ENCODE assay signal across 17 cellular contexts in genomic region chr15:78024883-78025282, GRCh38. TPM values are rescaled to one million over a fixed set of nuclear protein-coding genes. Genes with fewer than 3 reads are reported as not detected.
A peak's percentile ranks its signal among the peaks of the same experiment; 100 is the strongest.
DNase-seq lines count a peak whose midpoint lies in the region; ATAC-seq, FAIRE-seq and TF ChIP-seq lines count a peak whose summit lies in the region.
"Had no signal": no experiment of that assay in that cellular context is flagged by ENCODE, and none has a peak within 500 bp of the region (broad histone marks: within the 10 kb centered on the region; RNA-seq: fewer than 3 reads in every experiment).

No MANE protein-coding gene starts in this region.

- no peak overlapping the region for H3K4me3 ChIP-seq in left ventricle myocardium inferior
- H3K4me3 ChIP-seq in colonic mucosa = no peak overlapping the region
- H3K4me3 ChIP-seq in neutrophil (ENCODE audit: low read depth in 1 of 2, low read length in 1 of 2) = no peak overlapping the region
- no peak overlapping the region for H3K4me3 ChIP-seq in upper lobe of right lung
- H3K4me3 ChIP-seq in GM23248 = no peak overlapping the region

- H3K27ac ChIP-seq in left ventricle myocardium inferior (replicated peaks) (peak overlapping the region; percentile 75), colonic mucosa (peak overlapping the region; percentile 34), neutrophil (peak overlapping the region; percentile 79), upper lobe of right lung (peak overlapping the region; percentile 75), GM23248 (no peak overlapping the region)

- no peak for TF ChIP-seq CTCF in left ventricle myocardium inferior (IDR thresholded peaks at IDR 0.05; ENCODE audit: borderline replicate concordance)
- TF ChIP-seq CTCF in colonic mucosa (IDR thresholded peaks at IDR 0.05) = no peak
- no peak for TF ChIP-seq CTCF in neutrophil (IDR thresholded peaks at IDR 0.05)
- no peak for TF ChIP-seq CTCF in upper lobe of right lung (IDR thresholded peaks at IDR 0.05)

- H4K20me1 ChIP-seq in GM23248 (ENCODE audit: insufficient read depth) = no peaks in the 10 kb centered on the region

- no peak overlapping the region for H2AFZ ChIP-seq in GM23248

- H3K36me3 ChIP-seq in left ventricle myocardium inferior (peaks cover 45% of the 10 kb centered on the region), colonic mucosa (no peaks in the 10 kb centered on the region), neutrophil (peaks cover 60% of the 10 kb centered on the region), upper lobe of right lung (peaks cover 92% of the 10 kb centered on the region), GM23248 (ENCODE audit: low read depth) (peaks cover 39% of the 10 kb centered on the region)

- H3K9ac ChIP-seq in colonic mucosa (ENCODE audit: low read depth in 2 of 2, low read length in 2 of 2) (no peak overlapping the region), GM23248 (no peak overlapping the region)

- no peak for DNase-seq in left ventricle myocardium inferior
- DNase-seq in Right ventricle myocardium inferior (ENCODE audit: missing footprints) = no peak
- no peak for DNase-seq in colonic mucosa
- DNase-seq in upper lobe of right lung = no peak
- DNase-seq in GM23248 = no peak
- DNase-seq in urothelium cell line (ENCODE audit: low spot score) = no peak
- DNase-seq: activated CD4-positive, alpha-beta memory T cell treated with anti-CD3 and anti-CD28 coated beads, Interleukin-2, amount 10 ng/mL, durations not matched to agents 7 days and 5 days; HCEC 1CT; KG1; NCI-H1092; NCI-H2081 treated with DMSO at 0.1 percent for 48 hours; posterior cingulate gyrus; stimulated activated CD4-positive, alpha-beta T cell treated with anti-CD3 and anti-CD28 coated beads, Interleukin-15, amount 100 ng/mL, for 24 hours; stimulated activated naive CD4-positive, alpha-beta T cell had no signal

- in situ Hi-C loops in GM23248 (cut with MboI) = no loop called here

- no peak overlapping the region for H3K4me2 ChIP-seq in GM23248 (ENCODE audit: unreplicated experiment)

- H3F3A ChIP-seq in GM23248 (ENCODE audit: insufficient read depth) = no peaks in the 10 kb centered on the region

- FAIRE-seq in urothelium cell line (lab: Jason Lieb, UNC) = no peak

- no peaks in the 10 kb centered on the region for H3K9me3 ChIP-seq in left ventricle myocardium inferior (replicated peaks)
- H3K9me3 ChIP-seq in colonic mucosa = no peaks in the 10 kb centered on the region
- H3K9me3 ChIP-seq in neutrophil = no peaks in the 10 kb centered on the region
- no peaks in the 10 kb centered on the region for H3K9me3 ChIP-seq in upper lobe of right lung
- no peaks in the 10 kb centered on the region for H3K9me3 ChIP-seq in GM23248 (ENCODE audit: low read depth)

- H3K27me3 ChIP-seq in left ventricle myocardium inferior (ENCODE audit: low read depth) (no peaks in the 10 kb centered on the region), colonic mucosa (no peaks in the 10 kb centered on the region), neutrophil (no peaks in the 10 kb centered on the region), upper lobe of right lung (no peaks in the 10 kb centered on the region), GM23248 (replicated peaks; ENCODE audit: insufficient read depth) (no peaks in the 10 kb centered on the region)

- 94 to 97% methylated on average over 2 of the region's 2 CpGs for WGBS in GM23248 (ENCODE audit: low coverage in 1 of 2, low lambda C conversion rate in 2 of 2, missing lambda C conversion rate in 2 of 2), 2 experiments

- 0 out of 2 replicates have a peak, but pooled peaks cover 1% of the 10 kb centered on the region for H3K79me2 ChIP-seq in GM23248 (ENCODE audit: insufficient read depth)

- no peak for ATAC-seq in Right ventricle myocardium inferior
- ATAC-seq in upper lobe of right lung = no peak
- ATAC-seq in HG02885 (IDR thresholded peaks at IDR 0.05; ENCODE audit: poor library complexity, unreplicated experiment) = no peak
- ATAC-seq: left lobe of liver had no signal

- no peaks in the 10 kb centered on the region for H3K9me2 ChIP-seq in GM23248 (ENCODE audit: insufficient read depth)

- intact Hi-C loops in left ventricle myocardium inferior (cut with micrococcal nuclease) = no loop called here
- intact Hi-C loops in Right ventricle myocardium inferior (cut with DNase I) = loop anchor here (5.0 kb wide), 2 partner anchors 32 to 47 kb away; no protein-coding TSS in a partner anchor
- intact Hi-C loops in colonic mucosa (cut with DNase I) = no loop called here
- intact Hi-C loops in upper lobe of right lung (cut with DNase I) = no loop called here

- H3K4me1 ChIP-seq in left ventricle myocardium inferior (peaks cover 30% of the 10 kb centered on the region), colonic mucosa (no peaks in the 10 kb centered on the region), neutrophil (ENCODE audit: control insufficient read depth in 1 of 2, insufficient read depth in 1 of 2, low read depth in 1 of 2, low read length in 1 of 2) (peaks cover 58 to 69% of the 10 kb centered on the region in 2 experiments), upper lobe of right lung (peaks cover 39% of the 10 kb centered on the region), GM23248 (ENCODE audit: insufficient read depth) (no peaks in the 10 kb centered on the region)

RNA-seq across cellular contexts. Expression of gene TBC1D2B, which starts 52.6 kb away (rescaled TPM):
- total RNA-seq in left ventricle myocardium inferior (11.7 TPM), Right ventricle myocardium inferior (12.2 TPM), colonic mucosa (10 to 100 TPM; 35.9 to 49.1 TPM), upper lobe of right lung (88.7 TPM)
- total RNA-seq in GM23248 (2014; rRNA removed; shearing (Covaris generic)) = 40.5 and 42.0 TPM in 2 replicates
- polyA plus RNA-seq in GM23248 (2016; fragmentation: Nextera tagmentation; extraction: Ambion mirVana) = 11.1 and 13.5 TPM in 2 replicates
